ENCODE assay signal across 1 cellular context in the genomic region with DNA sequence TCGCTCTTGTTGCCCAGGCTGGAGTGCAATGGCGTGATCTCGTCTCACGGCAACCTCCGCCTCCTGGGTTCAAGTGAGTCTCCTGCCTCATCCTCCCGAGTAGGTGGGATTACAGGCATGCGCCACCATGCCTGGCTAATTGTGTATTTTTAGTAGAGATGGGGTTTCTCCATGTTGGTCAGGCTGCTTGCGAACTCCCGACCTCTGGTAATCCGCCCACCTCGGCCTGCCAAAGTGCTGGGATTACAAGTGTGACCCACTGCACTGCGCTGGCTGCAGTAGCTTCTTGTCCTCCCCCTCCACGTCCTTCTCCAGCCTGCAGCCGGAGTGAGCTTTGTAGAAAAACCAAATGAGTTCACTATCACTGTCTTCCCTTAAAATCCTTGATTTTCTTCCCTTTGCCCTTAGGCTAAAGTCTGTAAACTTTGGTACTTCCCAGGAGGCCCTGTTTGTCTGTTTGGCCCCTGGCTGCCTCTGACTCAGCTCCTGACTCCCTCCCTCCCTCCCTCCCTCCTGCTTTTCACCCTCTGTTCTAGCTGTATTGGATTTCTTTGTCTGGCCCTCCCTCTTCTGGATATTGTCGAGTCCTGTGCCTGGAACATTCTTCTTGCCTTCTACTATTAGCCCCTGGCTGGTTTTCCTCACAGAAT.
A peak's percentile ranks its signal among the peaks of the same experiment; 100 is the strongest.
TF ChIP-seq lines count a peak whose summit lies in the region.

No MANE protein-coding gene starts in this region.

TF ChIP-seq in K562, 482 proteins besides CTCF, POLR2A, EP300 and RAD21 (continued from another document):
- TF ChIP-seq, protein P1, sequence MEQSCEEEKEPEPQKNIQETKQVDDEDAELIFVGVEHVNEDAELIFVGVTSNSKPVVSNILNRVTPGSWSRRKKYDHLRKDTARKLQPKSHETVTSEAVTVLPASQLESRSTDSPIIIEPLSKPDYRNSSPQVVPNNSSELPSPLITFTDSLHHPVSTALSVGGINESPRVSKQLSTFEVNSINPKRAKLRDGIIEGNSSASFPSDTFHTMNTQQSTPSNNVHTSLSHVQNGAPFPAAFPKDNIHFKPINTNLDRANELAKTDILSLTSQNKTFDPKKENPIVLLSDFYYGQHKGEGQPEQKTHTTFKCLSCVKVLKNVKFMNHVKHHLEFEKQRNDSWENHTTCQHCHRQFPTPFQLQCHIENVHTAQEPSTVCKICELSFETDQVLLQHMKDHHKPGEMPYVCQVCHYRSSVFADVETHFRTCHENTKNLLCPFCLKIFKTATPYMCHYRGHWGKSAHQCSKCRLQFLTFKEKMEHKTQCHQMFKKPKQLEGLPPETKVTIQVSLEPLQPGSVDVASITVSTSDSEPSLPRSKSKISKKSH (CRISPR knock-in tag; IDR thresholded peaks at IDR 0.05): no peak
- TF ChIP-seq, protein P2, sequence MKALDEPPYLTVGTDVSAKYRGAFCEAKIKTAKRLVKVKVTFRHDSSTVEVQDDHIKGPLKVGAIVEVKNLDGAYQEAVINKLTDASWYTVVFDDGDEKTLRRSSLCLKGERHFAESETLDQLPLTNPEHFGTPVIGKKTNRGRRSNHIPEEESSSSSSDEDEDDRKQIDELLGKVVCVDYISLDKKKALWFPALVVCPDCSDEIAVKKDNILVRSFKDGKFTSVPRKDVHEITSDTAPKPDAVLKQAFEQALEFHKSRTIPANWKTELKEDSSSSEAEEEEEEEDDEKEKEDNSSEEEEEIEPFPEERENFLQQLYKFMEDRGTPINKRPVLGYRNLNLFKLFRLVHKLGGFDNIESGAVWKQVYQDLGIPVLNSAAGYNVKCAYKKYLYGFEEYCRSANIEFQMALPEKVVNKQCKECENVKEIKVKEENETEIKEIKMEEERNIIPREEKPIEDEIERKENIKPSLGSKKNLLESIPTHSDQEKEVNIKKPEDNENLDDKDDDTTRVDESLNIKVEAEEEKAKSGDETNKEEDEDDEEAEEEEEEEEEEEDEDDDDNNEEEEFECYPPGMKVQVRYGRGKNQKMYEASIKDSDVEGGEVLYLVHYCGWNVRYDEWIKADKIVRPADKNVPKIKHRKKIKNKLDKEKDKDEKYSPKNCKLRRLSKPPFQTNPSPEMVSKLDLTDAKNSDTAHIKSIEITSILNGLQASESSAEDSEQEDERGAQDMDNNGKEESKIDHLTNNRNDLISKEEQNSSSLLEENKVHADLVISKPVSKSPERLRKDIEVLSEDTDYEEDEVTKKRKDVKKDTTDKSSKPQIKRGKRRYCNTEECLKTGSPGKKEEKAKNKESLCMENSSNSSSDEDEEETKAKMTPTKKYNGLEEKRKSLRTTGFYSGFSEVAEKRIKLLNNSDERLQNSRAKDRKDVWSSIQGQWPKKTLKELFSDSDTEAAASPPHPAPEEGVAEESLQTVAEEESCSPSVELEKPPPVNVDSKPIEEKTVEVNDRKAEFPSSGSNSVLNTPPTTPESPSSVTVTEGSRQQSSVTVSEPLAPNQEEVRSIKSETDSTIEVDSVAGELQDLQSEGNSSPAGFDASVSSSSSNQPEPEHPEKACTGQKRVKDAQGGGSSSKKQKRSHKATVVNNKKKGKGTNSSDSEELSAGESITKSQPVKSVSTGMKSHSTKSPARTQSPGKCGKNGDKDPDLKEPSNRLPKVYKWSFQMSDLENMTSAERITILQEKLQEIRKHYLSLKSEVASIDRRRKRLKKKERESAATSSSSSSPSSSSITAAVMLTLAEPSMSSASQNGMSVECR (CRISPR knock-in tag; IDR thresholded peaks at IDR 0.05): 0 out of 2 replicates have a peak, but pooled peaks have one; percentile 26
- TF ChIP-seq, protein P3, sequence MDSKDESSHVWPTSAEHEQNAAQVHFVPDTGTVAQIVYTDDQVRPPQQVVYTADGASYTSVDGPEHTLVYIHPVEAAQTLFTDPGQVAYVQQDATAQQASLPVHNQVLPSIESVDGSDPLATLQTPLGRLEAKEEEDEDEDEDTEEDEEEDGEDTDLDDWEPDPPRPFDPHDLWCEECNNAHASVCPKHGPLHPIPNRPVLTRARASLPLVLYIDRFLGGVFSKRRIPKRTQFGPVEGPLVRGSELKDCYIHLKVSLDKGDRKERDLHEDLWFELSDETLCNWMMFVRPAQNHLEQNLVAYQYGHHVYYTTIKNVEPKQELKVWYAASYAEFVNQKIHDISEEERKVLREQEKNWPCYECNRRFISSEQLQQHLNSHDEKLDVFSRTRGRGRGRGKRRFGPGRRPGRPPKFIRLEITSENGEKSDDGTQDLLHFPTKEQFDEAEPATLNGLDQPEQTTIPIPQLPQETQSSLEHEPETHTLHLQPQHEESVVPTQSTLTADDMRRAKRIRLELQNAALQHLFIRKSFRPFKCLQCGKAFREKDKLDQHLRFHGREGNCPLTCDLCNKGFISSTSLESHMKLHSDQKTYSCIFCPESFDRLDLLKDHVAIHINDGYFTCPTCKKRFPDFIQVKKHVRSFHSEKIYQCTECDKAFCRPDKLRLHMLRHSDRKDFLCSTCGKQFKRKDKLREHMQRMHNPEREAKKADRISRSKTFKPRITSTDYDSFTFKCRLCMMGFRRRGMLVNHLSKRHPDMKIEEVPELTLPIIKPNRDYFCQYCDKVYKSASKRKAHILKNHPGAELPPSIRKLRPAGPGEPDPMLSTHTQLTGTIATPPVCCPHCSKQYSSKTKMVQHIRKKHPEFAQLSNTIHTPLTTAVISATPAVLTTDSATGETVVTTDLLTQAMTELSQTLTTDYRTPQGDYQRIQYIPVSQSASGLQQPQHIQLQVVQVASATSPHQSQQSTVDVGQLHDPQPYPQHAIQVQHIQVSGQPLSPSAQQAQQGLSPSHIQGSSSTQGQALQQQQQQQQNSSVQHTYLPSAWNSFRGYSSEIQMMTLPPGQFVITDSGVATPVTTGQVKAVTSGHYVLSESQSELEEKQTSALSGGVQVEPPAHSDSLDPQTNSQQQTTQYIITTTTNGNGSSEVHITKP (IDR thresholded peaks at IDR 0.05; ENCODE audit: partially characterized antibody): peak; percentile 84
- no peak for TF ChIP-seq ZEB2 (IDR thresholded peaks at IDR 0.05)
- TF ChIP-seq, protein P4, sequence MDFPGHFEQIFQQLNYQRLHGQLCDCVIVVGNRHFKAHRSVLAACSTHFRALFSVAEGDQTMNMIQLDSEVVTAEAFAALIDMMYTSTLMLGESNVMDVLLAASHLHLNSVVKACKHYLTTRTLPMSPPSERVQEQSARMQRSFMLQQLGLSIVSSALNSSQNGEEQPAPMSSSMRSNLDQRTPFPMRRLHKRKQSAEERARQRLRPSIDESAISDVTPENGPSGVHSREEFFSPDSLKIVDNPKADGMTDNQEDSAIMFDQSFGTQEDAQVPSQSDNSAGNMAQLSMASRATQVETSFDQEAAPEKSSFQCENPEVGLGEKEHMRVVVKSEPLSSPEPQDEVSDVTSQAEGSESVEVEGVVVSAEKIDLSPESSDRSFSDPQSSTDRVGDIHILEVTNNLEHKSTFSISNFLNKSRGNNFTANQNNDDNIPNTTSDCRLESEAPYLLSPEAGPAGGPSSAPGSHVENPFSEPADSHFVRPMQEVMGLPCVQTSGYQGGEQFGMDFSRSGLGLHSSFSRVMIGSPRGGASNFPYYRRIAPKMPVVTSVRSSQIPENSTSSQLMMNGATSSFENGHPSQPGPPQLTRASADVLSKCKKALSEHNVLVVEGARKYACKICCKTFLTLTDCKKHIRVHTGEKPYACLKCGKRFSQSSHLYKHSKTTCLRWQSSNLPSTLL (IDR thresholded peaks at IDR 0.05): no peak
- no peak for TF ChIP-seq ZNF644 (tag; IDR thresholded peaks at IDR 0.05; ENCODE audit: low read depth)
- no peak for TF ChIP-seq RFX7 (CRISPR knock-in tag; IDR thresholded peaks at IDR 0.05)
- TF ChIP-seq STAG1 (CRISPR knock-in tag; IDR thresholded peaks at IDR 0.05; ENCODE audit: borderline replicate concordance): no peak
- TF ChIP-seq CBX2 (IDR thresholded peaks at IDR 0.05; ENCODE audit: insufficient read depth, low read length, poor library complexity, severe bottlenecking): no peak
- no peak for TF ChIP-seq ZNF431 (CRISPR knock-in tag; IDR thresholded peaks at IDR 0.05)
- no peak for TF ChIP-seq FOXA1 (IDR thresholded peaks at IDR 0.05; ENCODE audit: borderline replicate concordance)
- no peak for TF ChIP-seq SAP30 (IDR thresholded peaks at IDR 0.05; ENCODE audit: borderline replicate concordance, insufficient read depth, low read depth, low read length, poor library complexity, severe bottlenecking)
- 0 out of 2 replicates have a peak, but pooled peaks have one; percentile 40 for TF ChIP-seq BACH1 (tag; IDR thresholded peaks at IDR 0.05)
- TF ChIP-seq, protein P5, sequence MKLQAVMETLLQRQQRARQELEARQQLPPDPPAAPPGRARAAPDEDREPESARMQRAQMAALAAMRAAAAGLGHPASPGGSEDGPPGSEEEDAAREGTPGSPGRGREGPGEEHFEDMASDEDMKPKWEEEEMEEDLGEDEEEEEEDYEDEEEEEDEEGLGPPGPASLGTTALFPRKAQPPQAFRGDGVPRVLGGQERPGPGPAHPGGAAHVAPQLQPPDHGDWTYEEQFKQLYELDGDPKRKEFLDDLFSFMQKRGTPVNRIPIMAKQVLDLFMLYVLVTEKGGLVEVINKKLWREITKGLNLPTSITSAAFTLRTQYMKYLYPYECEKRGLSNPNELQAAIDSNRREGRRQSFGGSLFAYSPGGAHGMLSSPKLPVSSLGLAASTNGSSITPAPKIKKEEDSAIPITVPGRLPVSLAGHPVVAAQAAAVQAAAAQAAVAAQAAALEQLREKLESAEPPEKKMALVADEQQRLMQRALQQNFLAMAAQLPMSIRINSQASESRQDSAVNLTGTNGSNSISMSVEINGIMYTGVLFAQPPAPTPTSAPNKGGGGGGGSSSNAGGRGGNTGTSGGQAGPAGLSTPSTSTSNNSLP (IDR thresholded peaks at IDR 0.05; ENCODE audit: borderline replicate concordance, low read depth, low read length): no peak
- TF ChIP-seq, protein P6, sequence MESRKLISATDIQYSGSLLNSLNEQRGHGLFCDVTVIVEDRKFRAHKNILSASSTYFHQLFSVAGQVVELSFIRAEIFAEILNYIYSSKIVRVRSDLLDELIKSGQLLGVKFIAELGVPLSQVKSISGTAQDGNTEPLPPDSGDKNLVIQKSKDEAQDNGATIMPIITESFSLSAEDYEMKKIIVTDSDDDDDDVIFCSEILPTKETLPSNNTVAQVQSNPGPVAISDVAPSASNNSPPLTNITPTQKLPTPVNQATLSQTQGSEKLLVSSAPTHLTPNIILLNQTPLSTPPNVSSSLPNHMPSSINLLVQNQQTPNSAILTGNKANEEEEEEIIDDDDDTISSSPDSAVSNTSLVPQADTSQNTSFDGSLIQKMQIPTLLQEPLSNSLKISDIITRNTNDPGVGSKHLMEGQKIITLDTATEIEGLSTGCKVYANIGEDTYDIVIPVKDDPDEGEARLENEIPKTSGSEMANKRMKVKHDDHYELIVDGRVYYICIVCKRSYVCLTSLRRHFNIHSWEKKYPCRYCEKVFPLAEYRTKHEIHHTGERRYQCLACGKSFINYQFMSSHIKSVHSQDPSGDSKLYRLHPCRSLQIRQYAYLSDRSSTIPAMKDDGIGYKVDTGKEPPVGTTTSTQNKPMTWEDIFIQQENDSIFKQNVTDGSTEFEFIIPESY (CRISPR knock-in tag; IDR thresholded peaks at IDR 0.05): peak; percentile 71; the same call in 1 of the 2 replicates
- TF ChIP-seq ZNF282 (CRISPR knock-in tag; IDR thresholded peaks at IDR 0.05): no peak
- no peak for TF ChIP-seq PHB2 (IDR thresholded peaks at IDR 0.05; ENCODE audit: low read depth)
- TF ChIP-seq ZNF766 (CRISPR knock-in tag; conservative IDR thresholded peaks at IDR 0.05): no peak
- no peak for TF ChIP-seq ZBTB1 (CRISPR knock-in tag; IDR thresholded peaks at IDR 0.05; ENCODE audit: borderline replicate concordance, low read depth)
- no peak for TF ChIP-seq HEY1 (CRISPR knock-in tag; IDR thresholded peaks at IDR 0.05; ENCODE audit: borderline replicate concordance)
- no peak for TF ChIP-seq THRAP3 (IDR thresholded peaks at IDR 0.05; ENCODE audit: borderline replicate concordance)
- no peak for TF ChIP-seq BRCA1 (IDR thresholded peaks at IDR 0.05)
- TF ChIP-seq BRCA1 (CRISPR knock-in tag; IDR thresholded peaks at IDR 0.05): no peak
- 0 out of 4 replicates have a peak, but pooled peaks of 1 of the 2 experiments have one; percentile 43 for TF ChIP-seq FOXA3 (CRISPR knock-in tag; conservative IDR thresholded peaks at IDR 0.05 in 1 of 2, IDR thresholded peaks at IDR 0.05 in 1 of 2)
- TF ChIP-seq DPF2 (IDR thresholded peaks at IDR 0.05): peak; percentile 66; the same call in 1 of the 2 replicates
- no peak for TF ChIP-seq HLTF (IDR thresholded peaks at IDR 0.05)
- TF ChIP-seq SMAD1 (IDR thresholded peaks at IDR 0.05; ENCODE audit: low read depth, low read length, partially characterized antibody): no peak
- no peak for TF ChIP-seq POLR2AphosphoS2 (IDR thresholded peaks at IDR 0.05; ENCODE audit: low read length)
- TF ChIP-seq NELFE (IDR thresholded peaks at IDR 0.05; ENCODE audit: insufficient read depth, insufficient read length): no peak
- 0 out of 2 replicates have a peak, but pooled peaks have one; percentile 28 for TF ChIP-seq ETV5 (CRISPR knock-in tag; IDR thresholded peaks at IDR 0.05; ENCODE audit: low read depth)
- TF ChIP-seq GATAD2B (IDR thresholded peaks at IDR 0.05; ENCODE audit: borderline replicate concordance): no peak
- no peak for TF ChIP-seq TGIF2 (CRISPR knock-in tag; IDR thresholded peaks at IDR 0.05)
